In genomic region chr12:121129705-121130147, GRCh38 we compare ENCODE assay signal across 11 cellular contexts. TPM values are rescaled to one million over a fixed set of nuclear protein-coding genes. Genes with fewer than 3 reads are reported as not detected.
A peak's percentile ranks its signal among the peaks of the same experiment; 100 is the strongest.
DNase-seq lines count a peak whose midpoint lies in the region; ATAC-seq and TF ChIP-seq lines count a peak whose summit lies in the region.
"Had no signal": no experiment of that assay in that cellular context is flagged by ENCODE, and none has a peak within 500 bp of the region (broad histone marks: within the 10 kb centered on the region; RNA-seq: fewer than 3 reads in every experiment).

No MANE protein-coding gene starts in this region.

- peak overlapping the region; percentile 17; the same call in 1 of the 2 replicates for H3K27ac ChIP-seq in SJSA1

- peaks cover 33% of the 10 kb centered on the region for H3K4me1 Mint-ChIP-seq in endothelial cell (ENCODE audit: unreplicated experiment)
- H3K4me1 Mint-ChIP-seq in stimulated activated memory B cell treated with anti-CD40 and anti-IgM and Interleukin-4, amounts not matched to agents 10 μg/mL and 1 μg/mL and 100 μg/mL, for 72 hours: peaks cover 80% of the 10 kb centered on the region

- peaks cover 35% of the 10 kb centered on the region for H3K4me1 ChIP-seq in SJSA1 (replicated peaks)

- H3K36me3 ChIP-seq in SJSA1: no peaks in the 10 kb centered on the region

- peaks cover 5% of the 10 kb centered on the region for H3K27me3 Mint-ChIP-seq in endothelial cell (ENCODE audit: unreplicated experiment)
- H3K27me3 Mint-ChIP-seq in stimulated activated memory B cell treated with anti-CD40 and anti-IgM and Interleukin-4, amounts not matched to agents 10 μg/mL and 1 μg/mL and 100 μg/mL, for 72 hours: no peaks in the 10 kb centered on the region

- H3K27ac Mint-ChIP-seq in endothelial cell (ENCODE audit: unreplicated experiment): peak overlapping the region; percentile 90
- peak overlapping the region; percentile 89 for H3K27ac Mint-ChIP-seq in stimulated activated memory B cell treated with anti-CD40 and anti-IgM and Interleukin-4, amounts not matched to agents 10 μg/mL and 1 μg/mL and 100 μg/mL, for 72 hours

- H3K36me3 Mint-ChIP-seq in endothelial cell (ENCODE audit: low read depth, unreplicated experiment): no peaks in the 10 kb centered on the region
- H3K36me3 Mint-ChIP-seq in stimulated activated memory B cell treated with anti-CD40 and anti-IgM and Interleukin-4, amounts not matched to agents 10 μg/mL and 1 μg/mL and 100 μg/mL, for 72 hours: no peaks in the 10 kb centered on the region

- ATAC-seq in stimulated activated memory B cell treated with anti-CD40 and anti-IgM and Interleukin-4, amounts not matched to agents 10 μg/mL and 1 μg/mL and 100 μg/mL, for 72 hours: no peak
- no peak for ATAC-seq in HG02884 (IDR thresholded peaks at IDR 0.05; ENCODE audit: unreplicated experiment)
- ATAC-seq in HG03039 (IDR thresholded peaks at IDR 0.05; ENCODE audit: unreplicated experiment): no peak
- ATAC-seq in GM21381 (IDR thresholded peaks at IDR 0.05; ENCODE audit: unreplicated experiment): no peak

- H3K9me3 Mint-ChIP-seq in endothelial cell (ENCODE audit: unreplicated experiment): no peaks in the 10 kb centered on the region
- H3K9me3 Mint-ChIP-seq in stimulated activated memory B cell treated with anti-CD40 and anti-IgM and Interleukin-4, amounts not matched to agents 10 μg/mL and 1 μg/mL and 100 μg/mL, for 72 hours: peaks cover 5% of the 10 kb centered on the region
- H3K9me3 Mint-ChIP-seq: neural crest cell had no signal

- no peak for DNase-seq in GM12864 (ENCODE audit: low read depth)
- no peak for DNase-seq in SJSA1 (ENCODE audit: low read depth in 1 of 2, low spot score in 2 of 2)
- no peak for DNase-seq in endothelial cell (ENCODE audit: low spot score)
- DNase-seq in NCI-H69 (lab: John Stamatoyannopoulos, UW): no peak
- DNase-seq: activated CD4-positive, alpha-beta T cell treated with anti-CD3 and anti-CD28 coated beads, Interleukin-2, amount 50 U/mL, for 1 hour; NCI-H187 had no signal

- no peak for TF ChIP-seq CTCF in GM12864 (IDR thresholded peaks at IDR 0.05; ENCODE audit: low read depth, low read length, missing control alignments)
- TF ChIP-seq CTCF in endothelial cell (IDR thresholded peaks at IDR 0.05; ENCODE audit: unreplicated experiment): no peak

- H3K4me3 ChIP-seq in GM12864 (ENCODE audit: low read depth, low read length) (peak overlapping the region; percentile 23; the same call in 1 of the 2 replicates), SJSA1 (no peak overlapping the region)

- no peaks in the 10 kb centered on the region for H3K27me3 ChIP-seq in SJSA1 (replicated peaks)

- H3K9me3 ChIP-seq in SJSA1 (replicated peaks): no peaks in the 10 kb centered on the region

- H3K4me3 Mint-ChIP-seq in endothelial cell (ENCODE audit: unreplicated experiment): no peak overlapping the region
- peak overlapping the region; percentile 38 for H3K4me3 Mint-ChIP-seq in stimulated activated memory B cell treated with anti-CD40 and anti-IgM and Interleukin-4, amounts not matched to agents 10 μg/mL and 1 μg/mL and 100 μg/mL, for 72 hours
- H3K4me3 Mint-ChIP-seq: neural crest cell had no signal

RNA-seq across cellular contexts. Expression of gene P2RX7, which starts 3.0 kb away (rescaled TPM):
- 2.2 and 3.1 TPM in 2 replicates for total RNA-seq in SJSA1 (2014; rRNA removed; shearing (Covaris generic))
- total RNA-seq in endothelial cell (ENCODE audit: unreplicated experiment): 0.82 TPM
